Comparison of ENCODE assay signal across 8 cellular contexts in genomic region chr11:57527056-57527631, GRCh38. TPM values are rescaled to one million over a fixed set of nuclear protein-coding genes. Genes with fewer than 3 reads are reported as not detected.
DNase-seq lines count a peak whose midpoint lies in the region; ATAC-seq, FAIRE-seq and TF ChIP-seq lines count a peak whose summit lies in the region.

No MANE protein-coding gene starts in this region.

- no peak overlapping the region for H3K56ac ChIP-seq in IMR-90 (ENCODE audit: extremely low read depth, insufficient read depth, low read length)

- no peak for FAIRE-seq in D721Med (lab: Jason Lieb, UNC)

- no peak overlapping the region for H3K23ac ChIP-seq in IMR-90 (ENCODE audit: low read depth, low read length)

- no peak overlapping the region for H3K9ac ChIP-seq in IMR-90 (ENCODE audit: low read depth, low read length)

- CTCF ChIA-PET in IMR-90 (lab: Yijun Ruan, JAX) = interaction anchor here (1.0 to 3.6 kb wide), 11 partner anchors 10 to 189 kb away, joined by 3 to 22 read pairs (median 5); partner anchors contain the start of genes P2RX3 and SLC43A1

- peak; percentile 96 for TF ChIP-seq RAD21 in IMR-90 (IDR thresholded peaks at IDR 0.05; ENCODE audit: low read length)

- no peak overlapping the region for H3K4me3 ChIP-seq in IMR-90 (ENCODE audit: insufficient read depth, low read depth, low read length)
- H3K4me3 ChIP-seq in heart right ventricle = no peak overlapping the region
- no peak overlapping the region for H3K4me3 ChIP-seq in retinal pigment epithelial cell (ENCODE audit: low read length)

- no peak overlapping the region for H3K4me3 Mint-ChIP-seq in activated naive CD4-positive, alpha-beta T cell treated with anti-CD3 and anti-CD28 coated beads, Interleukin-2, amount 50 U/mL, for 24 hours

- H3K9me3 ChIP-seq in IMR-90 (ENCODE audit: control insufficient read depth, insufficient read depth, low read length) (no peaks in the 10 kb centered on the region), heart right ventricle (no peaks in the 10 kb centered on the region)

- no peak overlapping the region for H2BK20ac ChIP-seq in IMR-90 (ENCODE audit: low read depth, low read length)

- H2BK120ac ChIP-seq in IMR-90 (ENCODE audit: low read depth, low read length) = no peak overlapping the region

- no peaks in the 10 kb centered on the region for H3K36me3 Mint-ChIP-seq in activated naive CD4-positive, alpha-beta T cell treated with anti-CD3 and anti-CD28 coated beads, Interleukin-2, amount 50 U/mL, for 24 hours

- POLR2A ChIA-PET in IMR-90 (lab: Charles Lee; ENCODE audit: unreplicated experiment) = no interaction called here

- TF ChIP-seq CTCF in D721Med (IDR thresholded peaks at IDR 0.05; ENCODE audit: insufficient read depth, missing control alignments) (peak; percentile 95), IMR-90 (conservative IDR thresholded peaks at IDR 0.05; ENCODE audit: low read depth, low read length) (peak; percentile 94), heart right ventricle (IDR thresholded peaks at IDR 0.05) (peak; percentile 89 to 98 (median 93)), retinal pigment epithelial cell (conservative IDR thresholded peaks at IDR 0.05; ENCODE audit: low read depth, low read length) (peak; percentile 90)

- no peak overlapping the region for H3K4me2 ChIP-seq in IMR-90 (ENCODE audit: low read depth, low read length)

- no peak for DNase-seq in D721Med (ENCODE audit: insufficient read length, low spot score)
- DNase-seq in IMR-90 = peak; percentile 59
- DNase-seq in heart right ventricle = peak; percentile 67 to 70
- no peak for DNase-seq in retinal pigment epithelial cell (ENCODE audit: low read depth)

- H3K27ac ChIP-seq in IMR-90 (ENCODE audit: insufficient read depth, low read length) (no peak overlapping the region), heart right ventricle (no peak overlapping the region)

- no peak overlapping the region for H3K4ac ChIP-seq in IMR-90 (ENCODE audit: low read depth, low read length)

- H3K27me3 ChIP-seq in IMR-90 (ENCODE audit: control insufficient read depth, insufficient read depth, low read length) (no peaks in the 10 kb centered on the region), heart right ventricle (no peaks in the 10 kb centered on the region)

- no peak overlapping the region for H4K5ac ChIP-seq in IMR-90 (ENCODE audit: low read depth, low read length)

- no peak overlapping the region for H2AFZ ChIP-seq in IMR-90 (replicated peaks; ENCODE audit: low read length, poor library complexity)

- 0% methylated on average over 1 of the region's 7 CpGs; no CpG with 5 or more reads in 1 of the 2 experiments for WGBS in IMR-90 (ENCODE audit: extremely low coverage in 2 of 2, insufficient read length in 1 of 2), 2 experiments
- WGBS in heart right ventricle, 2 donors = 17% methylated on average over 7 of the region's 7 CpGs

- H3K27ac Mint-ChIP-seq in activated naive CD4-positive, alpha-beta T cell treated with anti-CD3 and anti-CD28 coated beads, Interleukin-2, amount 50 U/mL, for 24 hours = peak overlapping the region; percentile 93

- intact Hi-C loops in IMR-90 (cut with micrococcal nuclease) = loop anchor here (1.0 kb wide), 3 partner anchors 34 to 182 kb away; no protein-coding TSS in a partner anchor
- intact Hi-C loops in heart right ventricle (cut with DNase I) = loop anchor here (1.0 to 10.0 kb wide), 10 partner anchors 32 to 182 kb away; no protein-coding TSS in a partner anchor

- H4K91ac ChIP-seq in IMR-90 (ENCODE audit: insufficient read depth, low read depth, low read length) = no peak overlapping the region

- dilution Hi-C loops in IMR-90 (cut with HindIII; ENCODE audit: low sequenced_read_pairs, unreplicated experiment) = no loop called here

- H3K4me1 ChIP-seq in IMR-90 (ENCODE audit: control insufficient read depth, insufficient read depth, low read length) (peaks cover 5% of the 10 kb centered on the region; the same call in 1 of the 2 replicates), heart right ventricle (peaks cover 0 to 23% (median 13%) of the 10 kb centered on the region in 9 donors)

- ATAC-seq in IMR-90 (ENCODE audit: low read depth) = peak; percentile 35
- ATAC-seq in SK-N-SH treated with all-trans-retinoic acid at 6 μM for 48 hours = peak; percentile 39
- ATAC-seq in heart right ventricle = peak in 3 of 8 donors; percentile 26 to 29 (median 28)
- no peak for ATAC-seq in HG02610 (IDR thresholded peaks at IDR 0.05; ENCODE audit: unreplicated experiment)
- no peak for ATAC-seq in HG02642 (IDR thresholded peaks at IDR 0.05; ENCODE audit: poor library complexity, unreplicated experiment)

- no peak overlapping the region for H4K8ac ChIP-seq in IMR-90 (ENCODE audit: low read depth in 2 of 2, low read length in 2 of 2)

- H3K79me1 ChIP-seq in IMR-90 (ENCODE audit: low read depth in 1 of 2, low read length in 2 of 2) = peaks cover 21 to 33% of the 10 kb centered on the region in 2 experiments

- no peak overlapping the region for H2BK5ac ChIP-seq in IMR-90 (ENCODE audit: low read depth, low read length, poor library complexity, severe bottlenecking)

- H2AK5ac ChIP-seq in IMR-90 (ENCODE audit: low read depth, low read length) = no peak overlapping the region

- H2BK15ac ChIP-seq in IMR-90 (ENCODE audit: low read depth, low read length) = no peak overlapping the region

- H3K27me3 Mint-ChIP-seq in activated naive CD4-positive, alpha-beta T cell treated with anti-CD3 and anti-CD28 coated beads, Interleukin-2, amount 50 U/mL, for 24 hours = no peaks in the 10 kb centered on the region

- peaks cover 31% of the 10 kb centered on the region for H3K4me1 Mint-ChIP-seq in activated naive CD4-positive, alpha-beta T cell treated with anti-CD3 and anti-CD28 coated beads, Interleukin-2, amount 50 U/mL, for 24 hours

- no peak overlapping the region for H3K18ac ChIP-seq in IMR-90 (ENCODE audit: low read depth, low read length)

- H2AK9ac ChIP-seq in IMR-90 (replicated peaks; ENCODE audit: low read depth, low read length, poor library complexity) = no peak overlapping the region

- no peaks in the 10 kb centered on the region for H3K9me1 ChIP-seq in IMR-90 (ENCODE audit: insufficient read depth, low read length)

- no TSS peak for BruUV-seq in IMR-90 (replicated peaks; lab: Mats Ljungman, UMichigan)

- H4K20me1 ChIP-seq in IMR-90 (ENCODE audit: insufficient read depth, low read length) = peaks cover 8% of the 10 kb centered on the region; the same call in 1 of the 2 replicates

- in situ Hi-C loops in IMR-90 (cut with MboI; ENCODE audit: low sequenced_read_pairs) = loop anchor here (5.0 kb wide), 2 partner anchors 70 to 185 kb away; no protein-coding TSS in a partner anchor

- no peak overlapping the region for H3K14ac ChIP-seq in IMR-90 (replicated peaks; ENCODE audit: low read depth, low read length)

- no peak for TF ChIP-seq POLR2A in IMR-90 (IDR thresholded peaks at IDR 0.05; ENCODE audit: low read depth, low read length)

- H3K9me3 Mint-ChIP-seq in activated naive CD4-positive, alpha-beta T cell treated with anti-CD3 and anti-CD28 coated beads, Interleukin-2, amount 50 U/mL, for 24 hours = no peaks in the 10 kb centered on the region

- H3K36me3 ChIP-seq in IMR-90 (ENCODE audit: control insufficient read depth, insufficient read depth, low read length) (peaks cover 4% of the 10 kb centered on the region; the same call in 1 of the 2 replicates), heart right ventricle (peaks cover 0 to 26% (median 11%) of the 10 kb centered on the region in 9 donors)

TF ChIP-seq in IMR-90, 13 proteins besides CTCF, POLR2A, EP300 and RAD21 (continues in another document):
- TF ChIP-seq USF2 (IDR thresholded peaks at IDR 0.05; ENCODE audit: low read depth, low read length) (no peak), CEBPB (IDR thresholded peaks at IDR 0.05; ENCODE audit: low read depth, low read length) (no peak)

TF ChIP-seq in SK-N-SH treated with all-trans-retinoic acid at 6 μM for 48 hours, 23 proteins besides CTCF, POLR2A, EP300 and RAD21 (continues in another document):
- TF ChIP-seq ZFP3 (CRISPR knock-in tag; IDR thresholded peaks at IDR 0.05) (no peak), BACH2 (CRISPR knock-in tag; IDR thresholded peaks at IDR 0.05; ENCODE audit: borderline replicate concordance) (no peak), ZNF565 (CRISPR knock-in tag; conservative IDR thresholded peaks at IDR 0.05; ENCODE audit: low read depth) (no peak), ZNF8 (CRISPR knock-in tag; IDR thresholded peaks at IDR 0.05) (no peak), ISL1 (CRISPR knock-in tag; IDR thresholded peaks at IDR 0.05) (no peak), OSR1 (CRISPR knock-in tag; IDR thresholded peaks at IDR 0.05) (no peak), ZNF70 (CRISPR knock-in tag; IDR thresholded peaks at IDR 0.05) (no peak), PPARA (CRISPR knock-in tag; IDR thresholded peaks at IDR 0.05; ENCODE audit: borderline replicate concordance) (no peak), TOX (CRISPR knock-in tag; IDR thresholded peaks at IDR 0.05; ENCODE audit: borderline replicate concordance) (no peak), TCF4 (CRISPR knock-in tag; IDR thresholded peaks at IDR 0.05; ENCODE audit: borderline replicate concordance) (no peak)

RNA-seq across cellular contexts. Expression of gene TIMM10, which starts 3.4 kb away (rescaled TPM):
- 70.0 and 96.8 TPM in 2 replicates for total RNA-seq in IMR-90 (2012; rRNA removed)
- polyA plus RNA-seq in IMR-90 (2012; rRNA removed) = 135 and 148 TPM in 2 replicates
- 102 and 363 TPM in 2 replicates for polyA plus RNA-seq in IMR-90 (2012; cell fraction: cytosol; rRNA removed)
- polyA plus RNA-seq in IMR-90 (2012; cell fraction: nucleus; rRNA removed; ENCODE audit: low replicate concordance) = 26.0 and 35.1 TPM in 2 replicates
- 10 to 100 TPM; 38.0 to 76.6 (median 51.5) TPM for total RNA-seq in heart right ventricle
- polyA plus RNA-seq in heart right ventricle = 100 to 1,000 TPM in 1 of 2 donors, 10 to 100 TPM in 1; 22.9 to 163 TPM

RNA-seq across cellular contexts. Expression of gene SMTNL1, which starts 10.3 kb away (rescaled TPM):
- total RNA-seq in IMR-90 (2012; rRNA removed) = not detected in 2 replicates
- polyA plus RNA-seq in IMR-90 (2012; rRNA removed) = not detected in 2 replicates
- polyA plus RNA-seq in IMR-90 (2012; cell fraction: cytosol; rRNA removed) = not detected in 2 replicates
- polyA plus RNA-seq in IMR-90 (2012; cell fraction: nucleus; rRNA removed; ENCODE audit: low replicate concordance) = not detected in 2 replicates
- total RNA-seq in heart right ventricle = not detected
- polyA plus RNA-seq in heart right ventricle = not detected

RNA-seq across cellular contexts. Expression of gene SLC43A1, which starts 11.6 kb away (rescaled TPM):
- 8.6 and 10.0 TPM in 2 replicates for total RNA-seq in IMR-90 (2012; rRNA removed)
- polyA plus RNA-seq in IMR-90 (2012; rRNA removed) = 15.9 and 17.0 TPM in 2 replicates
- 8.6 and 18.4 TPM in 2 replicates for polyA plus RNA-seq in IMR-90 (2012; cell fraction: cytosol; rRNA removed)
- 34.7 and 55.4 TPM in 2 replicates for polyA plus RNA-seq in IMR-90 (2012; cell fraction: nucleus; rRNA removed; ENCODE audit: low replicate concordance)
- 1 to 10 TPM; 3.4 to 8.9 (median 4.7) TPM for total RNA-seq in heart right ventricle
- 10 to 100 TPM in 1 of 2 donors, 1 to 10 TPM in 1; 6.7 to 16.5 TPM for polyA plus RNA-seq in heart right ventricle

RNA-seq across cellular contexts. Expression of gene UBE2L6, which starts 40.3 kb away (rescaled TPM):
- total RNA-seq in IMR-90 (2012; rRNA removed) (34.4 and 37.5 TPM in 2 replicates), heart right ventricle (100 to 1,000 TPM in 1 of 10 donors, 10 to 100 TPM in 8, 1 to 10 TPM in 1; 9.7 to 156 (median 17.7) TPM)
- polyA plus RNA-seq in IMR-90 (2012; rRNA removed) (46.7 and 51.7 TPM in 2 replicates), heart right ventricle (10 to 100 TPM; 14.1 to 19.3 TPM)
- 19.3 and 42.1 TPM in 2 replicates for polyA plus RNA-seq in IMR-90 (2012; cell fraction: cytosol; rRNA removed)
- 11.5 and 13.0 TPM in 2 replicates for polyA plus RNA-seq in IMR-90 (2012; cell fraction: nucleus; rRNA removed; ENCODE audit: low replicate concordance)

Comparison
In these comparisons a context has a peak if more than half of its experiments do, and no peak if none do; other contexts are left out.
1. DNase-seq: peak in IMR-90 (single experiment) and heart right ventricle (2 of 2); none in D721Med (single experiment) and retinal pigment epithelial cell (single experiment).
2. ATAC-seq: peak in IMR-90 (single experiment) and SK-N-SH treated with all-trans-retinoic acid at 6 μM for 48 hours (single experiment); none in HG02610 (single experiment) and HG02642 (single experiment).
3. Peak in every context shown above with its lines, with median percentiles within 50 percentile points of each other: CTCF ChIP-seq.